ENCODE assay signal across 18 cellular contexts in genomic region chr3:38036906-38037305, GRCh38. TPM values are rescaled to one million over a fixed set of nuclear protein-coding genes. Genes with fewer than 3 reads are reported as not detected.
DNase-seq lines count a peak whose midpoint lies in the region; ATAC-seq, FAIRE-seq and TF ChIP-seq lines count a peak whose summit lies in the region.
"Had no signal": no experiment of that assay in that cellular context is flagged by ENCODE, and none has a peak within 500 bp of the region (broad histone marks: within the 10 kb centered on the region; RNA-seq: fewer than 3 reads in every experiment).

No MANE protein-coding gene starts in this region.

- H3K27me3 ChIP-seq in CD4-positive, alpha-beta memory T cell (ENCODE audit: insufficient read depth, low read length), result no peaks in the 10 kb centered on the region
- H3K27me3 ChIP-seq in GM23338 (ENCODE audit: insufficient read depth), result peaks cover 36% of the 10 kb centered on the region
- H3K27me3 ChIP-seq in HepG2 (ENCODE audit: control insufficient read depth in 1 of 2, insufficient read depth in 2 of 2, low read length in 2 of 2), result peaks cover 3 to 34% of the 10 kb centered on the region in 2 experiments; a peak in 3 of 5 replicates

- TF ChIP-seq POLR2A in HepG2 (IDR thresholded peaks at IDR 0.05; ENCODE audit: insufficient read depth in 1 of 2, low read depth in 2 of 2, low read length in 2 of 2), result no peak

- peak overlapping the region; percentile 90 to 99 (median 97) for H3K27ac Mint-ChIP-seq in CD4-positive, alpha-beta memory T cell
- H3K27ac Mint-ChIP-seq in GM23338, result no peak overlapping the region
- H3K27ac Mint-ChIP-seq in effector memory CD8-positive, alpha-beta T cell, result peak overlapping the region; percentile 93 to 96
- peak overlapping the region in 1 of 2 donors; percentile 65 for H3K27ac Mint-ChIP-seq in natural killer cell treated with Interleukin-12 subunit alpha and Interleukin-12 subunit beta and Interleukin-15 and Interleukin-18, amount 100 ng/mL, for 72 hours

- no peak for DNase-seq in CD4-positive, alpha-beta memory T cell
- peak; percentile 29 for DNase-seq in GM23338 (ENCODE audit: low spot score)
- DNase-seq in effector memory CD8-positive, alpha-beta T cell, result no peak
- DNase-seq in natural killer cell treated with Interleukin-12 subunit alpha and Interleukin-12 subunit beta and Interleukin-15 and Interleukin-18, amount 100 ng/mL, for 72 hours (ENCODE audit: low spot score), result no peak
- DNase-seq in HepG2 (ENCODE audit: low spot score), result no peak
- no peak for DNase-seq in NCI-H1092 (lab: John Stamatoyannopoulos, UW)
- DNase-seq: CD8-positive, alpha-beta T cell; DND-41; GDM1; GM23248; KBM-7; NCI-H146; NCI-H2081; NCI-H774 had no signal

- no peak overlapping the region for H3K4me3 ChIP-seq in CD4-positive, alpha-beta memory T cell (ENCODE audit: low read length in 2 of 2)
- H3K4me3 ChIP-seq in GM23338, result no peak overlapping the region
- no peak overlapping the region for H3K4me3 ChIP-seq in HepG2 (replicated peaks in 1 of 3; ENCODE audit: insufficient read depth in 1 of 3, low read depth in 2 of 3, low read length in 3 of 3)
- H3K4me3 ChIP-seq: GM12878, GM23248 had no signal

- POLR2A ChIA-PET in CD4-positive, alpha-beta memory T cell (lab: Charles Lee; ENCODE audit: partially characterized antibody), result interaction anchor here (3.7 kb wide), 1 partner anchor 128 kb away, joined by 22 read pairs; the partner anchor contains the start of gene OXSR1
- POLR2A ChIA-PET in HepG2 (lab: Yijun Ruan, JAX), result no interaction called here

- in situ Hi-C loops in HepG2 (cut with HindIII; ENCODE audit: extremely low pct_ligation_motif_present, low pct_unique_long_range_greater_than_20kb), result no loop called here

- no peak for FAIRE-seq in HepG2 (lab: Jason Lieb, UNC)
- FAIRE-seq: D721Med, GM12878 had no signal

- TF ChIP-seq EP300 in HepG2 (IDR thresholded peaks at IDR 0.05; ENCODE audit: low read depth in 2 of 2, low read length in 2 of 2) (no peak), HepG2 (CRISPR knock-in tag; IDR thresholded peaks at IDR 0.05; ENCODE audit: borderline replicate concordance) (no peak)

- peaks cover 0 to 2% (median 0%) of the 10 kb centered on the region in 8 donors for H3K9me3 Mint-ChIP-seq in CD4-positive, alpha-beta memory T cell
- H3K9me3 Mint-ChIP-seq in GM23338, result no peaks in the 10 kb centered on the region; the same call in 1 of the 3 replicates
- H3K9me3 Mint-ChIP-seq in effector memory CD8-positive, alpha-beta T cell, result peaks cover 3 to 10% of the 10 kb centered on the region in 2 donors
- peaks cover 11% of the 10 kb centered on the region for H3K9me3 Mint-ChIP-seq in natural killer cell treated with Interleukin-12 subunit alpha and Interleukin-12 subunit beta and Interleukin-15 and Interleukin-18, amount 100 ng/mL, for 72 hours

- intact Hi-C loops in CD4-positive, alpha-beta memory T cell (cut with micrococcal nuclease), result no loop called here
- intact Hi-C loops in HepG2 (cut with micrococcal nuclease; ENCODE audit: unreplicated experiment), result no loop called here

- H3K4me2 ChIP-seq in GM23338 (peak overlapping the region; percentile 43; the same call in 1 of the 2 replicates), HepG2 (ENCODE audit: low read depth, low read length) (no peak overlapping the region)

- peaks cover 24 to 51% (median 35%) of the 10 kb centered on the region in 4 donors for H3K4me1 Mint-ChIP-seq in CD4-positive, alpha-beta memory T cell
- peaks cover 22% of the 10 kb centered on the region for H3K4me1 Mint-ChIP-seq in GM23338
- H3K4me1 Mint-ChIP-seq in effector memory CD8-positive, alpha-beta T cell (ENCODE audit: low read depth in 2 of 2), result peaks cover 36 to 38% of the 10 kb centered on the region in 2 donors
- H3K4me1 Mint-ChIP-seq in natural killer cell treated with Interleukin-12 subunit alpha and Interleukin-12 subunit beta and Interleukin-15 and Interleukin-18, amount 100 ng/mL, for 72 hours (ENCODE audit: low read depth in 2 of 2), result peaks cover 29 to 34% of the 10 kb centered on the region in 2 donors

- H3K79me2 ChIP-seq in GM23338 (replicated peaks; ENCODE audit: insufficient read depth) (no peaks in the 10 kb centered on the region), HepG2 (ENCODE audit: insufficient read depth, low read length) (no peaks in the 10 kb centered on the region)

- no peak for TF ChIP-seq RAD21 in HepG2 (CRISPR knock-in tag; IDR thresholded peaks at IDR 0.05)

- H3K9me3 ChIP-seq in CD4-positive, alpha-beta memory T cell (ENCODE audit: control insufficient read depth in 1 of 2, low read length in 2 of 2), result no peaks in the 10 kb centered on the region
- no peaks in the 10 kb centered on the region for H3K9me3 ChIP-seq in HepG2 (ENCODE audit: low read length)

- H3K4me1 ChIP-seq in CD4-positive, alpha-beta memory T cell (ENCODE audit: insufficient read depth, low read length), result peaks cover 43% of the 10 kb centered on the region
- no peaks in the 10 kb centered on the region; the same call in 1 of the 2 replicates for H3K4me1 ChIP-seq in GM23338 (ENCODE audit: insufficient read depth)
- H3K4me1 ChIP-seq in HepG2 (ENCODE audit: insufficient read depth, low read length), result no peaks in the 10 kb centered on the region

- peak overlapping the region; percentile 85 for H3K27ac ChIP-seq in CD4-positive, alpha-beta memory T cell (ENCODE audit: low read depth, low read length)
- no peak overlapping the region for H3K27ac ChIP-seq in GM23338 (ENCODE audit: low read depth)
- H3K27ac ChIP-seq in HepG2 (ENCODE audit: extremely low read length, insufficient read depth, low read length), result no peak overlapping the region
- H3K27ac ChIP-seq: GM23248, RWPE1 had no signal

- H3K36me3 ChIP-seq in CD4-positive, alpha-beta memory T cell (ENCODE audit: insufficient read depth, low read length), result no peaks in the 10 kb centered on the region
- H3K36me3 ChIP-seq in GM23338 (ENCODE audit: insufficient read depth) (no peaks in the 10 kb centered on the region), HepG2 (replicated peaks in 1 of 2; ENCODE audit: control insufficient read depth in 1 of 2, insufficient read depth in 2 of 2, low read length in 2 of 2) (no peaks in the 10 kb centered on the region)

- H3K27me3 Mint-ChIP-seq in CD4-positive, alpha-beta memory T cell, result no peaks in the 10 kb centered on the region
- peaks cover 22% of the 10 kb centered on the region for H3K27me3 Mint-ChIP-seq in GM23338 (ENCODE audit: insufficient read depth, low read depth, poor library complexity)
- H3K27me3 Mint-ChIP-seq in effector memory CD8-positive, alpha-beta T cell, result no peaks in the 10 kb centered on the region
- H3K27me3 Mint-ChIP-seq in natural killer cell treated with Interleukin-12 subunit alpha and Interleukin-12 subunit beta and Interleukin-15 and Interleukin-18, amount 100 ng/mL, for 72 hours, result peaks cover 0 to 3% of the 10 kb centered on the region in 2 donors

- no peaks in the 10 kb centered on the region; the same call in 1 of the 2 replicates for H3F3A ChIP-seq in GM23338 (replicated peaks; ENCODE audit: low read depth)

- TF ChIP-seq CTCF in GM23338 (conservative IDR thresholded peaks at IDR 0.05; ENCODE audit: low read depth in 2 of 2), result no peak
- no peak for TF ChIP-seq CTCF in HepG2 (CRISPR knock-in tag; IDR thresholded peaks at IDR 0.05)

- ATAC-seq in GM23338, result peak; percentile 30
- no peak for ATAC-seq in effector memory CD8-positive, alpha-beta T cell (replicated peaks)
- ATAC-seq in natural killer cell treated with Interleukin-12 subunit alpha and Interleukin-12 subunit beta and Interleukin-15 and Interleukin-18, amount 100 ng/mL, for 72 hours, result no peak
- no peak for ATAC-seq in HepG2
- ATAC-seq in GM19324 (IDR thresholded peaks at IDR 0.05; ENCODE audit: low FRiP score, unreplicated experiment), result no peak
- ATAC-seq: CD8-positive, alpha-beta T cell; GM12878 had no signal

- H2AFZ ChIP-seq in GM23338, result peak overlapping the region; percentile 89
- no peak overlapping the region for H2AFZ ChIP-seq in HepG2 (ENCODE audit: low read length)
- H2AFZ ChIP-seq: GM23248 had no signal

- H4K20me1 ChIP-seq in GM23338 (replicated peaks; ENCODE audit: insufficient read depth) (no peaks in the 10 kb centered on the region), HepG2 (ENCODE audit: insufficient read depth, low read length) (no peaks in the 10 kb centered on the region)

- CTCF ChIA-PET in CD4-positive, alpha-beta memory T cell (lab: Charles Lee; ENCODE audit: partially characterized antibody), result interaction anchor here (0.9 to 1.3 kb wide), 3 partner anchors 33 to 62 kb away, joined by 3 to 4 read pairs (median 3); no protein-coding TSS in a partner anchor
- CTCF ChIA-PET in HepG2 (lab: Yijun Ruan, JAX; ENCODE audit: low intra/inter-chr PET ratio, low total read pairs), result no interaction called here

- H3K4me3 Mint-ChIP-seq in CD4-positive, alpha-beta memory T cell, result peak overlapping the region in 1 of 8 donors; percentile 32
- H3K4me3 Mint-ChIP-seq in GM23338, result no peak overlapping the region
- H3K4me3 Mint-ChIP-seq in effector memory CD8-positive, alpha-beta T cell, result no peak overlapping the region
- H3K4me3 Mint-ChIP-seq in natural killer cell treated with Interleukin-12 subunit alpha and Interleukin-12 subunit beta and Interleukin-15 and Interleukin-18, amount 100 ng/mL, for 72 hours, result peak overlapping the region; percentile 34
- H3K4me3 Mint-ChIP-seq: CD8-positive, alpha-beta T cell had no signal

- no peaks in the 10 kb centered on the region for H3K9me2 ChIP-seq in GM23338 (ENCODE audit: insufficient read depth)

- no TSS peak for BruUV-seq in HepG2 (replicated peaks; lab: Mats Ljungman, UMichigan)

- H3K9ac ChIP-seq in HepG2 (ENCODE audit: insufficient read depth, low read depth, low read length), result no peak overlapping the region
- H3K9ac ChIP-seq: GM23248 had no signal

- WGBS in HepG2 (ENCODE audit: low lambda C conversion rate), result 11% methylated on average over 2 of the region's 3 CpGs

- H3K36me3 Mint-ChIP-seq in CD4-positive, alpha-beta memory T cell, result peaks cover 2 to 3% of the 10 kb centered on the region in 2 donors
- H3K36me3 Mint-ChIP-seq in GM23338 (ENCODE audit: low read depth), result no peaks in the 10 kb centered on the region
- H3K36me3 Mint-ChIP-seq in effector memory CD8-positive, alpha-beta T cell (ENCODE audit: insufficient read depth), result peaks cover 21% of the 10 kb centered on the region
- peaks cover 10% of the 10 kb centered on the region for H3K36me3 Mint-ChIP-seq in natural killer cell treated with Interleukin-12 subunit alpha and Interleukin-12 subunit beta and Interleukin-15 and Interleukin-18, amount 100 ng/mL, for 72 hours
- H3K36me3 Mint-ChIP-seq: CD8-positive, alpha-beta T cell had no signal

RNA-seq across cellular contexts. Expression of gene DLEC1, which starts 2.1 kb away (rescaled TPM):
- 10 to 100 TPM; 13.2 to 15.1 TPM for total RNA-seq in CD4-positive, alpha-beta memory T cell
- polyA plus RNA-seq in CD4-positive, alpha-beta memory T cell, result 1 to 10 TPM in 1 of 2 donors, under 1 TPM in 1; 0.49 to 1.3 TPM
- 0.19 and 0.31 TPM in 2 replicates for total RNA-seq in GM23338 (2014; rRNA removed; shearing (Covaris generic))
- 0.66 and 0.71 TPM in 2 replicates for polyA plus RNA-seq in GM23338 (2016; fragmentation: Nextera tagmentation; extraction: Ambion mirVana)
- under 1 TPM; 0.25 to 0.52 TPM for total RNA-seq in natural killer cell treated with Interleukin-12 subunit alpha and Interleukin-12 subunit beta and Interleukin-15 and Interleukin-18, amount 100 ng/mL, for 72 hours
- total RNA-seq in HepG2 (2016; rRNA removed; fragmentation: Illumina TruSeq; extraction: Trizol), result not detected in 2 replicates
- not detected in 2 replicates for total RNA-seq in HepG2 (2016; cell fraction: cytosol; rRNA removed; fragmentation: Illumina TruSeq; extraction: Trizol; ENCODE audit: low read depth)
- not detected in 2 replicates for total RNA-seq in HepG2 (2016; cell fraction: insoluble cytoplasmic fraction; rRNA removed; fragmentation: Illumina TruSeq; extraction: Trizol)
- total RNA-seq in HepG2 (2016; cell fraction: membrane; rRNA removed; fragmentation: Illumina TruSeq; extraction: Trizol), result not detected in 2 replicates
- total RNA-seq in HepG2 (2016; cell fraction: nucleus; rRNA removed; fragmentation: Illumina TruSeq; extraction: Trizol), result not detected in 2 replicates
- 0.09 and 0.13 TPM in 2 replicates for polyA plus RNA-seq in HepG2 (2011; rRNA removed)
- polyA plus RNA-seq in HepG2 (2011; cell fraction: cytosol; rRNA removed), result 0.01 TPM in 1 of 2 replicates, not detected in the other
- 0.56 and 0.99 TPM in 2 replicates for polyA plus RNA-seq in HepG2 (2011; cell fraction: nucleus; rRNA removed)
- 0.47 and 0.54 TPM in 2 replicates for polyA plus RNA-seq in HepG2 (2012)
- polyA plus RNA-seq in HepG2 (2016; cell fraction: cytosol; fragmentation: Illumina TruSeq; extraction: Trizol; ENCODE audit: low read depth), result not detected in 2 replicates
- not detected in 2 replicates for polyA plus RNA-seq in HepG2 (2016; cell fraction: insoluble cytoplasmic fraction; fragmentation: Illumina TruSeq; extraction: Trizol; ENCODE audit: low read depth)
- not detected in 2 replicates for polyA plus RNA-seq in HepG2 (2016; cell fraction: membrane; fragmentation: Illumina TruSeq; extraction: Trizol; ENCODE audit: low read depth)
- polyA plus RNA-seq in HepG2 (2016; cell fraction: nucleus; fragmentation: Illumina TruSeq; extraction: Trizol; ENCODE audit: insufficient read depth, low read depth), result not detected in 2 replicates
- polyA minus RNA-seq in HepG2 (2011; rRNA and poly(A)+ RNA removed; ENCODE audit: low replicate concordance), result 0.40 TPM in 1 of 2 replicates, not detected in the other
- not detected in 2 replicates for polyA minus RNA-seq in HepG2 (2011; cell fraction: cytosol; rRNA and poly(A)+ RNA removed)
- polyA minus RNA-seq in HepG2 (2011; cell fraction: nucleus; rRNA and poly(A)+ RNA removed), result 0.77 and 0.99 TPM in 2 replicates
- total RNA-seq: GM23248 had no signal

RNA-seq across cellular contexts. Expression of gene PLCD1, which starts 7.5 kb away (rescaled TPM):
- total RNA-seq in CD4-positive, alpha-beta memory T cell, result 10 to 100 TPM; 81.2 to 93.9 TPM
- 10 to 100 TPM; 38.4 to 41.2 TPM for polyA plus RNA-seq in CD4-positive, alpha-beta memory T cell
- total RNA-seq in GM23338 (2014; rRNA removed; shearing (Covaris generic)), result 21.3 and 24.4 TPM in 2 replicates
- 15.3 and 16.0 TPM in 2 replicates for polyA plus RNA-seq in GM23338 (2016; fragmentation: Nextera tagmentation; extraction: Ambion mirVana)
- total RNA-seq in natural killer cell treated with Interleukin-12 subunit alpha and Interleukin-12 subunit beta and Interleukin-15 and Interleukin-18, amount 100 ng/mL, for 72 hours, result 1 to 10 TPM; 5.8 to 7.7 TPM
- 10.1 and 11.4 TPM in 2 replicates for total RNA-seq in HepG2 (2016; rRNA removed; fragmentation: Illumina TruSeq; extraction: Trizol)
- 2.1 and 3.6 TPM in 2 replicates for total RNA-seq in HepG2 (2016; cell fraction: cytosol; rRNA removed; fragmentation: Illumina TruSeq; extraction: Trizol; ENCODE audit: low read depth)
- 9.3 and 12.3 TPM in 2 replicates for total RNA-seq in HepG2 (2016; cell fraction: insoluble cytoplasmic fraction; rRNA removed; fragmentation: Illumina TruSeq; extraction: Trizol)
- 4.6 and 5.7 TPM in 2 replicates for total RNA-seq in HepG2 (2016; cell fraction: membrane; rRNA removed; fragmentation: Illumina TruSeq; extraction: Trizol)
- total RNA-seq in HepG2 (2016; cell fraction: nucleus; rRNA removed; fragmentation: Illumina TruSeq; extraction: Trizol), result 8.0 and 8.9 TPM in 2 replicates
- polyA plus RNA-seq in HepG2 (2011; rRNA removed), result 12.4 and 12.8 TPM in 2 replicates
- polyA plus RNA-seq in HepG2 (2011; cell fraction: cytosol; rRNA removed), result 7.2 and 10.7 TPM in 2 replicates
- 30.9 and 33.2 TPM in 2 replicates for polyA plus RNA-seq in HepG2 (2011; cell fraction: nucleus; rRNA removed)
- polyA plus RNA-seq in HepG2 (2012), result 10.6 and 11.1 TPM in 2 replicates
- 2.2 and 2.7 TPM in 2 replicates for polyA plus RNA-seq in HepG2 (2016; cell fraction: cytosol; fragmentation: Illumina TruSeq; extraction: Trizol; ENCODE audit: low read depth)
- 6.8 and 9.0 TPM in 2 replicates for polyA plus RNA-seq in HepG2 (2016; cell fraction: insoluble cytoplasmic fraction; fragmentation: Illumina TruSeq; extraction: Trizol; ENCODE audit: low read depth)
- polyA plus RNA-seq in HepG2 (2016; cell fraction: membrane; fragmentation: Illumina TruSeq; extraction: Trizol; ENCODE audit: low read depth), result 3.9 and 5.6 TPM in 2 replicates
- 13.4 and 22.2 TPM in 2 replicates for polyA plus RNA-seq in HepG2 (2016; cell fraction: nucleus; fragmentation: Illumina TruSeq; extraction: Trizol; ENCODE audit: insufficient read depth, low read depth)
- 2.2 and 34.5 TPM in 2 replicates for polyA minus RNA-seq in HepG2 (2011; rRNA and poly(A)+ RNA removed; ENCODE audit: low replicate concordance)
- 11.5 and 15.0 TPM in 2 replicates for polyA minus RNA-seq in HepG2 (2011; cell fraction: cytosol; rRNA and poly(A)+ RNA removed)
- polyA minus RNA-seq in HepG2 (2011; cell fraction: nucleus; rRNA and poly(A)+ RNA removed), result 8.4 and 11.8 TPM in 2 replicates

RNA-seq across cellular contexts. Expression of gene VILL, which starts 46.3 kb away (rescaled TPM):
- total RNA-seq in CD4-positive, alpha-beta memory T cell, result 10 to 100 TPM; 41.7 to 43.4 TPM
- polyA plus RNA-seq in CD4-positive, alpha-beta memory T cell, result 10 to 100 TPM; 13.4 to 18.0 TPM
- total RNA-seq in GM23338 (2014; rRNA removed; shearing (Covaris generic)), result 4.2 and 9.8 TPM in 2 replicates
- polyA plus RNA-seq in GM23338 (2016; fragmentation: Nextera tagmentation; extraction: Ambion mirVana) (2.7 and 3.4 TPM in 2 replicates), HepG2 (2011; rRNA removed) (5.3 and 7.5 TPM in 2 replicates)
- 10 to 100 TPM in 1 of 2 donors, 1 to 10 TPM in 1; 8.2 to 16.9 TPM for total RNA-seq in natural killer cell treated with Interleukin-12 subunit alpha and Interleukin-12 subunit beta and Interleukin-15 and Interleukin-18, amount 100 ng/mL, for 72 hours
- 3.2 and 4.0 TPM in 2 replicates for total RNA-seq in HepG2 (2016; rRNA removed; fragmentation: Illumina TruSeq; extraction: Trizol)
- 4.3 and 5.3 TPM in 2 replicates for total RNA-seq in HepG2 (2016; cell fraction: cytosol; rRNA removed; fragmentation: Illumina TruSeq; extraction: Trizol; ENCODE audit: low read depth)
- 2.3 and 4.1 TPM in 2 replicates for total RNA-seq in HepG2 (2016; cell fraction: insoluble cytoplasmic fraction; rRNA removed; fragmentation: Illumina TruSeq; extraction: Trizol)
- 3.3 and 5.4 TPM in 2 replicates for total RNA-seq in HepG2 (2016; cell fraction: membrane; rRNA removed; fragmentation: Illumina TruSeq; extraction: Trizol)
- 2.0 and 2.1 TPM in 2 replicates for total RNA-seq in HepG2 (2016; cell fraction: nucleus; rRNA removed; fragmentation: Illumina TruSeq; extraction: Trizol)
- 5.6 and 9.0 TPM in 2 replicates for polyA plus RNA-seq in HepG2 (2011; cell fraction: cytosol; rRNA removed)
- polyA plus RNA-seq in HepG2 (2011; cell fraction: nucleus; rRNA removed), result 8.6 and 9.9 TPM in 2 replicates
- 2.1 and 2.6 TPM in 2 replicates for polyA plus RNA-seq in HepG2 (2012)
- polyA plus RNA-seq in HepG2 (2016; cell fraction: cytosol; fragmentation: Illumina TruSeq; extraction: Trizol; ENCODE audit: low read depth), result 4.2 and 6.5 TPM in 2 replicates
- 2.0 and 2.3 TPM in 2 replicates for polyA plus RNA-seq in HepG2 (2016; cell fraction: insoluble cytoplasmic fraction; fragmentation: Illumina TruSeq; extraction: Trizol; ENCODE audit: low read depth)
- 3.5 and 5.1 TPM in 2 replicates for polyA plus RNA-seq in HepG2 (2016; cell fraction: membrane; fragmentation: Illumina TruSeq; extraction: Trizol; ENCODE audit: low read depth)
- polyA plus RNA-seq in HepG2 (2016; cell fraction: nucleus; fragmentation: Illumina TruSeq; extraction: Trizol; ENCODE audit: insufficient read depth, low read depth), result 2.0 and 2.9 TPM in 2 replicates
- 1.2 and 3.8 TPM in 2 replicates for polyA minus RNA-seq in HepG2 (2011; rRNA and poly(A)+ RNA removed; ENCODE audit: low replicate concordance)
- polyA minus RNA-seq in HepG2 (2011; cell fraction: cytosol; rRNA and poly(A)+ RNA removed), result 0.89 TPM in 1 of 2 replicates, not detected in the other
- 6.2 and 7.3 TPM in 2 replicates for polyA minus RNA-seq in HepG2 (2011; cell fraction: nucleus; rRNA and poly(A)+ RNA removed)

Comparison
In these comparisons a context has a peak if more than half of its experiments do, and no peak if none do; other contexts are left out.
1. RNA of gene DLEC1, which starts 2.1 kb away (total RNA-seq): 13.2 to 15.1 TPM in CD4-positive, alpha-beta memory T cell; 0.25 to 0.52 TPM in natural killer cell treated with Interleukin-12 subunit alpha and Interleukin-12 subunit beta and Interleukin-15 and Interleukin-18, amount 100 ng/mL, for 72 hours, 0.19 to 0.31 TPM in GM23338 and not detected in HepG2; every median in the first group is over 4 times any median in the second.